30 cellular contexts compared by ENCODE assay signal in genomic region chr6:138955262-138955661, GRCh38.
"Had no signal": no experiment of that assay in that cellular context is flagged by ENCODE, and none has a peak within 500 bp of the region (broad histone marks: within the 10 kb centered on the region; RNA-seq: fewer than 3 reads in every experiment).

No MANE protein-coding gene starts in this region.

- H3K9me3 Mint-ChIP-seq: activated CD4-positive, alpha-beta memory T cell treated with anti-CD3 and anti-CD28 coated beads, Interleukin-2, amount 10 ng/mL, durations not matched to agents 7 days and 5 days; activated CD4-positive, alpha-beta T cell treated with anti-CD3 and anti-CD28 coated beads, Interleukin-2, amount 10 ng/mL, durations not matched to agents 24 days and 14 days; activated naive CD4-positive, alpha-beta T cell treated with anti-CD3 and anti-CD28 coated beads, Interleukin-2, amount 50 U/mL, for 72 hours; activated T-cell treated with anti-CD3 and anti-CD28 coated beads, Interleukin-2, amount 50 U/mL, for 24 hours; immature natural killer cell; neural crest cell had no signal

- DNase-seq: activated CD4-positive, alpha-beta memory T cell treated with anti-CD3 and anti-CD28 coated beads, Interleukin-2, amount 10 ng/mL, durations not matched to agents 7 days and 5 days; activated CD4-positive, alpha-beta T cell treated with anti-CD3 and anti-CD28 coated beads, Interleukin-2, amount 10 ng/mL, durations not matched to agents 24 days and 14 days; activated CD4-positive, CD25-positive, alpha-beta regulatory T cell treated with anti-CD3 and anti-CD28 coated beads, Interleukin-2, amount 50 U/mL, for 72 hours; activated CD8-positive, alpha-beta memory T cell treated with anti-CD3 and anti-CD28 coated beads, Interleukin-2, amount 50 U/mL, for 48 hours; activated gamma-delta T cell treated with Interleukin-2 at 50 U/mL for 16 hours; activated T-cell treated with anti-CD3 and anti-CD28 coated beads, Interleukin-2, amount 50 U/mL, for 24 hours; central memory CD4-positive, alpha-beta T cell; heart left ventricle; hypothalamus; immature natural killer cell; kidney; left ventricle myocardium inferior; naive thymus-derived CD8-positive, alpha-beta T cell; nucleus accumbens; pancreas; stimulated activated CD4-positive, alpha-beta T cell treated with anti-CD3 and anti-CD28 coated beads, Interleukin-1b, Interleukin-23, amount 100 ng/mL, for 48 hours; stimulated activated naive CD4-positive, alpha-beta T cell; T1000; tibial artery had no signal

- H3K27ac ChIP-seq: breast epithelium, heart left ventricle, left ventricle myocardium inferior, pancreas, prostate gland, suprapubic skin, tibial artery had no signal

- H3K4me3 Mint-ChIP-seq: activated CD4-positive, alpha-beta memory T cell treated with anti-CD3 and anti-CD28 coated beads, Interleukin-2, amount 10 ng/mL, durations not matched to agents 7 days and 5 days; activated CD4-positive, alpha-beta T cell treated with anti-CD3 and anti-CD28 coated beads, Interleukin-2, amount 10 ng/mL, durations not matched to agents 24 days and 14 days; activated T-cell treated with anti-CD3 and anti-CD28 coated beads, Interleukin-2, amount 50 U/mL, for 24 hours; immature natural killer cell; mesothelial cell of epicardium; neural crest cell; T-helper 1 cell treated with Interleukin-12 subunit alpha and Interleukin-12 subunit beta and Interleukin-4 antibody, amounts not matched to agents 30 μg/mL and 1 μg/mL, for 36 hours had no signal

- H3K4me3 ChIP-seq: breast epithelium, heart left ventricle, left ventricle myocardium inferior, lung, pancreas, prostate gland, smooth muscle cell, suprapubic skin, tibial artery had no signal

- FAIRE-seq: endothelial cell of umbilical vein, kidney, pancreas had no signal

- H3K27me3 Mint-ChIP-seq: activated CD4-positive, alpha-beta memory T cell treated with anti-CD3 and anti-CD28 coated beads, Interleukin-2, amount 10 ng/mL, durations not matched to agents 7 days and 5 days; activated CD4-positive, alpha-beta T cell treated with anti-CD3 and anti-CD28 coated beads, Interleukin-2, amount 10 ng/mL, durations not matched to agents 24 days and 14 days; activated T-cell treated with anti-CD3 and anti-CD28 coated beads, Interleukin-2, amount 50 U/mL, for 24 hours; activated T-helper 17 cell treated with anti-CD3 and anti-CD28 coated beads, Interleukin-2, amount 50 U/mL, for 72 hours; naive thymus-derived CD8-positive, alpha-beta T cell had no signal

- H3K36me3 ChIP-seq: breast epithelium, heart left ventricle, left ventricle myocardium inferior, pancreas, prostate gland, suprapubic skin, tibial artery had no signal

- H3K4me2 ChIP-seq: smooth muscle cell had no signal

- H3K4me1 ChIP-seq: breast epithelium, prostate gland had no signal

- H3K9me3 ChIP-seq: breast epithelium, heart left ventricle, left ventricle myocardium inferior, pancreas, prostate gland, suprapubic skin, tibial artery had no signal

- H3K36me3 Mint-ChIP-seq: immature natural killer cell had no signal

- H3K27ac Mint-ChIP-seq: activated CD4-positive, alpha-beta memory T cell treated with anti-CD3 and anti-CD28 coated beads, Interleukin-2, amount 10 ng/mL, durations not matched to agents 7 days and 5 days; activated CD4-positive, alpha-beta T cell treated with anti-CD3 and anti-CD28 coated beads, Interleukin-2, amount 10 ng/mL, durations not matched to agents 24 days and 14 days; activated naive CD4-positive, alpha-beta T cell treated with anti-CD3 and anti-CD28 coated beads, Interleukin-2, amount 50 U/mL, for 72 hours; activated T-cell treated with anti-CD3 and anti-CD28 coated beads, Interleukin-2, amount 50 U/mL, for 24 hours; activated T-helper 17 cell treated with anti-CD3 and anti-CD28 coated beads, Interleukin-2, amount 50 U/mL, for 72 hours; mesothelial cell of epicardium; T-helper 1 cell treated with Interleukin-12 subunit alpha and Interleukin-12 subunit beta and Interleukin-4 antibody, amounts not matched to agents 30 μg/mL and 1 μg/mL, for 36 hours had no signal

- ATAC-seq: activated naive CD4-positive, alpha-beta T cell treated with anti-CD3 and anti-CD28 coated beads, Interleukin-2, amount 50 U/mL, for 72 hours; activated T-helper 17 cell treated with anti-CD3 and anti-CD28 coated beads, Interleukin-2, amount 50 U/mL, for 72 hours; heart left ventricle; naive thymus-derived CD8-positive, alpha-beta T cell had no signal

- H3K27me3 ChIP-seq: breast epithelium, heart left ventricle, pancreas, suprapubic skin, tibial artery had no signal
